In the genomic region with DNA sequence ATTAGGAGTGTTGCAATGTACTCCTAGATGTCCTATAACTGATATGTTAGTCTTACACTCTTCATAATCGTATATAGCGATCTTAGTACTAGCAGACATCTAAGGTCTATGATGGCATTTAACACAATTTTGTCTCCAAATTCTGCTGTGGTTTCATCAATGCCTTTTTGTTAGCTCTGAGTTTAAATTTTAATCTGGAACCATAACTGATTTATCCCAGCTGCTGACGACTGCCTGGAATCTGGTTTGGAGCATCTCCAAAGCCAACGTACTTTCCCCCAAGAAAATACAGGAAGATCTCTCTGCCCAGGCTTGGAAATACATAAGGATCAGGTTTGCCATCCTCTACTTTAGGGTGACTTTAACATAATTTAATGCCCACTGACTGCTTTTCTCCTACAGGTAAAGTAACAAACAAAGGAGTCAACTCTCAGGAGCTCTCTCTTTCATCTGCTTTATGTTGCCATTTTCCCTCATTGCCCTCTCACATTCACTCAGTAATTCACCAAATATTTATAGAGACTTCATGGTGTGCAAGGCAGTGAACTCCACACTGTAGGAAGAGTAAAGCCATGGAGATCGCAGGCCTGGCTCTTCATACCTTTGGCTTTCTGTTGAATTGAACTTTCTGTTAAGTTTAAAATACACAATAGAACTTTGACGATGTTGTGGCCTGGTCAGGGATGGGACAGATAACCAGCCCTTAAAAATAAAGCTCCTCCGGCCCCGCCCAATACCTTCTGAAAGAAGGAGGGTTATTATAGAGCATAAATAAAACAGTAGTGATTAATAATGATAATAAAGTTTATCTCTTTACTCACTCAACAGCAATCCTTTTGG, we compare ENCODE assay signal across 2 cellular contexts.
TF ChIP-seq lines count a peak whose summit lies in the region.

No MANE protein-coding gene starts in this region.

TF ChIP-seq in liver, 16 proteins besides CTCF, POLR2A, EP300 and RAD21:
- peak in 1 of 2 donors; percentile 47 for TF ChIP-seq HNF4A (conservative IDR thresholded peaks at IDR 0.05)
- peak; percentile 83 for TF ChIP-seq YY1 (IDR thresholded peaks at IDR 0.05)
- no peak for TF ChIP-seq GABPA (IDR thresholded peaks at IDR 0.05 in 1 of 2, conservative IDR thresholded peaks at IDR 0.05 in 1 of 2)
- TF ChIP-seq JUND (IDR thresholded peaks at IDR 0.05), result peak in 1 of 2 donors; percentile 57
- TF ChIP-seq, protein P1, sequence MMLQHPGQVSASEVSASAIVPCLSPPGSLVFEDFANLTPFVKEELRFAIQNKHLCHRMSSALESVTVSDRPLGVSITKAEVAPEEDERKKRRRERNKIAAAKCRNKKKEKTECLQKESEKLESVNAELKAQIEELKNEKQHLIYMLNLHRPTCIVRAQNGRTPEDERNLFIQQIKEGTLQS (IDR thresholded peaks at IDR 0.05), result no peak
- TF ChIP-seq, protein P2, sequence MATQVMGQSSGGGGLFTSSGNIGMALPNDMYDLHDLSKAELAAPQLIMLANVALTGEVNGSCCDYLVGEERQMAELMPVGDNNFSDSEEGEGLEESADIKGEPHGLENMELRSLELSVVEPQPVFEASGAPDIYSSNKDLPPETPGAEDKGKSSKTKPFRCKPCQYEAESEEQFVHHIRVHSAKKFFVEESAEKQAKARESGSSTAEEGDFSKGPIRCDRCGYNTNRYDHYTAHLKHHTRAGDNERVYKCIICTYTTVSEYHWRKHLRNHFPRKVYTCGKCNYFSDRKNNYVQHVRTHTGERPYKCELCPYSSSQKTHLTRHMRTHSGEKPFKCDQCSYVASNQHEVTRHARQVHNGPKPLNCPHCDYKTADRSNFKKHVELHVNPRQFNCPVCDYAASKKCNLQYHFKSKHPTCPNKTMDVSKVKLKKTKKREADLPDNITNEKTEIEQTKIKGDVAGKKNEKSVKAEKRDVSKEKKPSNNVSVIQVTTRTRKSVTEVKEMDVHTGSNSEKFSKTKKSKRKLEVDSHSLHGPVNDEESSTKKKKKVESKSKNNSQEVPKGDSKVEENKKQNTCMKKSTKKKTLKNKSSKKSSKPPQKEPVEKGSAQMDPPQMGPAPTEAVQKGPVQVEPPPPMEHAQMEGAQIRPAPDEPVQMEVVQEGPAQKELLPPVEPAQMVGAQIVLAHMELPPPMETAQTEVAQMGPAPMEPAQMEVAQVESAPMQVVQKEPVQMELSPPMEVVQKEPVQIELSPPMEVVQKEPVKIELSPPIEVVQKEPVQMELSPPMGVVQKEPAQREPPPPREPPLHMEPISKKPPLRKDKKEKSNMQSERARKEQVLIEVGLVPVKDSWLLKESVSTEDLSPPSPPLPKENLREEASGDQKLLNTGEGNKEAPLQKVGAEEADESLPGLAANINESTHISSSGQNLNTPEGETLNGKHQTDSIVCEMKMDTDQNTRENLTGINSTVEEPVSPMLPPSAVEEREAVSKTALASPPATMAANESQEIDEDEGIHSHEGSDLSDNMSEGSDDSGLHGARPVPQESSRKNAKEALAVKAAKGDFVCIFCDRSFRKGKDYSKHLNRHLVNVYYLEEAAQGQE (IDR thresholded peaks at IDR 0.05), result no peak
- TF ChIP-seq EGR1 (IDR thresholded peaks at IDR 0.05; ENCODE audit: low read depth in 2 of 2), result no peak
- TF ChIP-seq FOXA1 (IDR thresholded peaks at IDR 0.05), result no peak
- peak in 1 of 2 donors; percentile 46 for TF ChIP-seq RXRA (IDR thresholded peaks at IDR 0.05)
- TF ChIP-seq FOXA2 (IDR thresholded peaks at IDR 0.05), result peak; percentile 11
- TF ChIP-seq, protein P3, sequence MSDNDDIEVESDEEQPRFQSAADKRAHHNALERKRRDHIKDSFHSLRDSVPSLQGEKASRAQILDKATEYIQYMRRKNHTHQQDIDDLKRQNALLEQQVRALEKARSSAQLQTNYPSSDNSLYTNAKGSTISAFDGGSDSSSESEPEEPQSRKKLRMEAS (IDR thresholded peaks at IDR 0.05), result no peak
- TF ChIP-seq SP1 (IDR thresholded peaks at IDR 0.05), result no peak
- TF ChIP-seq, protein P4, sequence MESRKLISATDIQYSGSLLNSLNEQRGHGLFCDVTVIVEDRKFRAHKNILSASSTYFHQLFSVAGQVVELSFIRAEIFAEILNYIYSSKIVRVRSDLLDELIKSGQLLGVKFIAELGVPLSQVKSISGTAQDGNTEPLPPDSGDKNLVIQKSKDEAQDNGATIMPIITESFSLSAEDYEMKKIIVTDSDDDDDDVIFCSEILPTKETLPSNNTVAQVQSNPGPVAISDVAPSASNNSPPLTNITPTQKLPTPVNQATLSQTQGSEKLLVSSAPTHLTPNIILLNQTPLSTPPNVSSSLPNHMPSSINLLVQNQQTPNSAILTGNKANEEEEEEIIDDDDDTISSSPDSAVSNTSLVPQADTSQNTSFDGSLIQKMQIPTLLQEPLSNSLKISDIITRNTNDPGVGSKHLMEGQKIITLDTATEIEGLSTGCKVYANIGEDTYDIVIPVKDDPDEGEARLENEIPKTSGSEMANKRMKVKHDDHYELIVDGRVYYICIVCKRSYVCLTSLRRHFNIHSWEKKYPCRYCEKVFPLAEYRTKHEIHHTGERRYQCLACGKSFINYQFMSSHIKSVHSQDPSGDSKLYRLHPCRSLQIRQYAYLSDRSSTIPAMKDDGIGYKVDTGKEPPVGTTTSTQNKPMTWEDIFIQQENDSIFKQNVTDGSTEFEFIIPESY (IDR thresholded peaks at IDR 0.05), result no peak
- TF ChIP-seq TAF1 (conservative IDR thresholded peaks at IDR 0.05), result no peak
- no peak for TF ChIP-seq NR2F2 (IDR thresholded peaks at IDR 0.05)
- TF ChIP-seq HNF4G (IDR thresholded peaks at IDR 0.05), result no peak
TF ChIP-seq in liver: peak in this region for 5.

TF ChIP-seq in HepG2, 621 proteins besides CTCF, POLR2A, EP300 and RAD21:
- TF ChIP-seq, protein P5, sequence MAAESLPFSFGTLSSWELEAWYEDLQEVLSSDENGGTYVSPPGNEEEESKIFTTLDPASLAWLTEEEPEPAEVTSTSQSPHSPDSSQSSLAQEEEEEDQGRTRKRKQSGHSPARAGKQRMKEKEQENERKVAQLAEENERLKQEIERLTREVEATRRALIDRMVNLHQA (CRISPR knock-in tag; IDR thresholded peaks at IDR 0.05), result no peak
- TF ChIP-seq JUN (CRISPR knock-in tag; IDR thresholded peaks at IDR 0.05), result no peak
- TF ChIP-seq TFE3 (CRISPR knock-in tag; IDR thresholded peaks at IDR 0.05), result no peak
